Comparison of ENCODE assay signal across 1 cellular context in the genomic region with DNA sequence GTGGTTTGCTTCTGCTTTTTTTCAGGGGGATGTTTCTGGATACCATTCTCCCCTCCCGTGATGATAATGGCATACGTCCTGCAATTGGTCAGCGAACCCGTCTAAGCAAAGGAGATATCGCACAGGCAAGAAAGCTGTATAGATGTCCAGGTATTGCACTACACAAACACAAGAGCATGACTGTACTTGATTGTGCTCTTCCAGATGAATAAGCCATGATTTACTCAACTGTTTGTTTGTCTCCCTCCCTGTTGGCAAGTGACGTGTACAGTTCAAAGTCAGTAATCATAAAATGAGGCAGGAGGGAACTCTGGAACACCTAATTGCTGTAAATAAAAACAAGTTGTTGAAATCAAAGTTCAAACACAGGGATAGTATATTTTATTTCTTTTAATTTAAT.
TF ChIP-seq lines count a peak whose summit lies in the region.

No MANE protein-coding gene starts in this region.

TF ChIP-seq in WTC11, 78 proteins besides CTCF, POLR2A, EP300 and RAD21 (continued from another document):
- TF ChIP-seq, protein P1, sequence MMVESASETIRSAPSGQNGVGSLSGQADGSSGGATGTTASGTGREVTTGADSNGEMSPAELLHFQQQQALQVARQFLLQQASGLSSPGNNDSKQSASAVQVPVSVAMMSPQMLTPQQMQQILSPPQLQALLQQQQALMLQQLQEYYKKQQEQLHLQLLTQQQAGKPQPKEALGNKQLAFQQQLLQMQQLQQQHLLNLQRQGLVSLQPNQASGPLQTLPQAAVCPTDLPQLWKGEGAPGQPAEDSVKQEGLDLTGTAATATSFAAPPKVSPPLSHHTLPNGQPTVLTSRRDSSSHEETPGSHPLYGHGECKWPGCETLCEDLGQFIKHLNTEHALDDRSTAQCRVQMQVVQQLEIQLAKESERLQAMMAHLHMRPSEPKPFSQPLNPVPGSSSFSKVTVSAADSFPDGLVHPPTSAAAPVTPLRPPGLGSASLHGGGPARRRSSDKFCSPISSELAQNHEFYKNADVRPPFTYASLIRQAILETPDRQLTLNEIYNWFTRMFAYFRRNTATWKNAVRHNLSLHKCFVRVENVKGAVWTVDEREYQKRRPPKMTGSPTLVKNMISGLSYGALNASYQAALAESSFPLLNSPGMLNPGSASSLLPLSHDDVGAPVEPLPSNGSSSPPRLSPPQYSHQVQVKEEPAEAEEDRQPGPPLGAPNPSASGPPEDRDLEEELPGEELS (CRISPR knock-in tag; IDR thresholded peaks at IDR 0.05) = no peak
- TF ChIP-seq, protein P2, sequence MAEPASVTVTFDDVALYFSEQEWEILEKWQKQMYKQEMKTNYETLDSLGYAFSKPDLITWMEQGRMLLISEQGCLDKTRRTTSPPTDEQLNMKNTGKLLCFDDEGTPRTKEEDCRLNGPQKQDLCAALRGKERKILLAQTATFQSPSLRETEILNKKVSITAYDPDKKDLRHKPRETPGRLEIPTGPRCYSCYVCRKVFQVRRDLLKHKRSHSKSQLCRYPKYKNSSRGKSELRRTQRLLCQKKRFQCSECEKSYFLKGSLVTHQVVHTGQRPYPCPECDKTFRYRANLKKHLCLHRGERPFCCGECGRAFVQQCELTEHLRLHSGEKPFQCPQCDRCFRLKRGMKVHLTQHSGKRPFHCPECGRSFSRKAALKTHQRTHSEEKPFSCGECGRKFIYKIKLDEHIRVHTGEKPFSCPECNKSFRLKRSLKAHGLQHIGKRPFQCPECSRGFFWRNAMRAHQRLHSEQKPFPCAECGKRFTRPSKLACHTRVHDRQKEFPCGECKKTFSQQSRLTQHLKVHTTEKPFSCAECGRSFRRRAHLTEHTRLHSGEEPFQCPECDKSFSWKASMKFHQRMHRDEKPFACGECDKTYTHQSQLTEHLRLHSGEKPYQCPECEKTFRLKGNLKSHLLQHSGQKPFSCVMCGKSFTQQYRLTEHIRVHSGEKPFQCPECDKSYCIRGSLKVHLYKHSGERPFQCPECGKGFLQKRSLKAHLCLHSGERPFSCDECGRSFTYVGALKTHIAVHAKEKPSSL (CRISPR knock-in tag; conservative IDR thresholded peaks at IDR 0.05) = no peak
- TF ChIP-seq, protein P3, sequence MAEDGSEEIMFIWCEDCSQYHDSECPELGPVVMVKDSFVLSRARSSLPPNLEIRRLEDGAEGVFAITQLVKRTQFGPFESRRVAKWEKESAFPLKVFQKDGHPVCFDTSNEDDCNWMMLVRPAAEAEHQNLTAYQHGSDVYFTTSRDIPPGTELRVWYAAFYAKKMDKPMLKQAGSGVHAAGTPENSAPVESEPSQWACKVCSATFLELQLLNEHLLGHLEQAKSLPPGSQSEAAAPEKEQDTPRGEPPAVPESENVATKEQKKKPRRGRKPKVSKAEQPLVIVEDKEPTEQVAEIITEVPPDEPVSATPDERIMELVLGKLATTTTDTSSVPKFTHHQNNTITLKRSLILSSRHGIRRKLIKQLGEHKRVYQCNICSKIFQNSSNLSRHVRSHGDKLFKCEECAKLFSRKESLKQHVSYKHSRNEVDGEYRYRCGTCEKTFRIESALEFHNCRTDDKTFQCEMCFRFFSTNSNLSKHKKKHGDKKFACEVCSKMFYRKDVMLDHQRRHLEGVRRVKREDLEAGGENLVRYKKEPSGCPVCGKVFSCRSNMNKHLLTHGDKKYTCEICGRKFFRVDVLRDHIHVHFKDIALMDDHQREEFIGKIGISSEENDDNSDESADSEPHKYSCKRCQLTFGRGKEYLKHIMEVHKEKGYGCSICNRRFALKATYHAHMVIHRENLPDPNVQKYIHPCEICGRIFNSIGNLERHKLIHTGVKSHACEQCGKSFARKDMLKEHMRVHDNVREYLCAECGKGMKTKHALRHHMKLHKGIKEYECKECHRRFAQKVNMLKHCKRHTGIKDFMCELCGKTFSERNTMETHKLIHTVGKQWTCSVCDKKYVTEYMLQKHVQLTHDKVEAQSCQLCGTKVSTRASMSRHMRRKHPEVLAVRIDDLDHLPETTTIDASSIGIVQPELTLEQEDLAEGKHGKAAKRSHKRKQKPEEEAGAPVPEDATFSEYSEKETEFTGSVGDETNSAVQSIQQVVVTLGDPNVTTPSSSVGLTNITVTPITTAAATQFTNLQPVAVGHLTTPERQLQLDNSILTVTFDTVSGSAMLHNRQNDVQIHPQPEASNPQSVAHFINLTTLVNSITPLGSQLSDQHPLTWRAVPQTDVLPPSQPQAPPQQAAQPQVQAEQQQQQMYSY (CRISPR knock-in tag; IDR thresholded peaks at IDR 0.05) = no peak
- TF ChIP-seq RELA (CRISPR knock-in tag; IDR thresholded peaks at IDR 0.05; ENCODE audit: borderline replicate concordance) (no peak), EMX1 (CRISPR knock-in tag; IDR thresholded peaks at IDR 0.05) (no peak), ZNF416 (CRISPR knock-in tag; IDR thresholded peaks at IDR 0.05) (no peak), ZNF671 (CRISPR knock-in tag; IDR thresholded peaks at IDR 0.05) (no peak)
